7 cellular contexts compared by ENCODE assay signal in genomic region chr3:50365080-50365841, GRCh38. TPM values are rescaled to one million over a fixed set of nuclear protein-coding genes. Genes with fewer than 3 reads are reported as not detected.
DNase-seq lines count a peak whose midpoint lies in the region; ATAC-seq lines count a peak whose summit lies in the region.

No MANE protein-coding gene starts in this region.

- no peaks in the 10 kb centered on the region for H3K9me3 Mint-ChIP-seq in naive B cell

- peaks cover 23 to 26% (median 23%) of the 10 kb centered on the region in 3 donors for H3K4me1 Mint-ChIP-seq in naive B cell

- ATAC-seq in GM18870 (IDR thresholded peaks at IDR 0.05; ENCODE audit: unreplicated experiment) (peak; percentile 62), HG02981 (IDR thresholded peaks at IDR 0.05; ENCODE audit: unreplicated experiment) (peak; percentile 89), esophagus mucosa (peak; percentile 87), naive B cell (ENCODE audit: low read depth in 2 of 2) (peak; percentile 97)

- no peaks in the 10 kb centered on the region for H3K36me3 Mint-ChIP-seq in naive B cell

- H3K27me3 Mint-ChIP-seq in naive B cell = no peaks in the 10 kb centered on the region

- H3K27ac Mint-ChIP-seq in naive B cell = peak overlapping the region; percentile 91 to 96 (median 95)

- peak overlapping the region; percentile 88 to 95 (median 92) for H3K4me3 Mint-ChIP-seq in naive B cell

- DNase-seq in NCI-H82 (lab: John Stamatoyannopoulos, UW) = peak; percentile 87
- peak; percentile 92 for DNase-seq in activated T-cell treated with anti-CD3 and anti-CD28 coated beads for 4 hours
- peak; percentile 91 for DNase-seq in naive B cell
- peak; percentile 80 to 91 for DNase-seq in stimulated activated CD8-positive, alpha-beta memory T cell treated with anti-CD3 and anti-CD28 coated beads, Interleukin-7, amount 100 ng/mL, for 48 hours (ENCODE audit: extremely low read depth in 1 of 2, low read depth in 1 of 2)

RNA-seq across cellular contexts. Expression of gene TMEM115, which starts 5.9 kb away (rescaled TPM):
- total RNA-seq in esophagus mucosa = 19.3 TPM
- polyA plus RNA-seq in naive B cell (ENCODE audit: low read depth in 6 of 6) = 10 to 100 TPM; 24.5 to 34.1 (median 31.6) TPM

RNA-seq across cellular contexts. Expression of gene CYB561D2, which starts 14.6 kb away (rescaled TPM):
- 15.5 TPM for total RNA-seq in esophagus mucosa
- polyA plus RNA-seq in naive B cell (ENCODE audit: low read depth in 6 of 6) = 10 to 100 TPM; 55.4 to 75.9 (median 65.2) TPM

RNA-seq across cellular contexts. Expression of gene NPRL2, which starts 14.7 kb away (rescaled TPM):
- total RNA-seq in esophagus mucosa = 11.0 TPM
- polyA plus RNA-seq in naive B cell (ENCODE audit: low read depth in 6 of 6) = 10 to 100 TPM; 17.9 to 31.8 (median 23.7) TPM

RNA-seq across cellular contexts. Expression of gene ZMYND10, which starts 19.7 kb away (rescaled TPM):
- total RNA-seq in esophagus mucosa = 0.64 TPM
- under 1 TPM in 1 of 6 donors, not detected in 5; 0.53 TPM for polyA plus RNA-seq in naive B cell (ENCODE audit: low read depth in 6 of 6)

RNA-seq across cellular contexts. Expression of gene RASSF1, which starts 24.6 kb away (rescaled TPM):
- 13.6 TPM for total RNA-seq in esophagus mucosa
- 100 to 1,000 TPM in 2 of 6 donors, 10 to 100 TPM in 4; 71.9 to 147 (median 89.9) TPM for polyA plus RNA-seq in naive B cell (ENCODE audit: low read depth in 6 of 6)

Comparison
In these comparisons a context has a peak if more than half of its experiments do, and no peak if none do; other contexts are left out.
1. Peak in every context shown above with its lines: DNase-seq and ATAC-seq.